ENCODE assay signal across 1 cellular context in the genomic region with DNA sequence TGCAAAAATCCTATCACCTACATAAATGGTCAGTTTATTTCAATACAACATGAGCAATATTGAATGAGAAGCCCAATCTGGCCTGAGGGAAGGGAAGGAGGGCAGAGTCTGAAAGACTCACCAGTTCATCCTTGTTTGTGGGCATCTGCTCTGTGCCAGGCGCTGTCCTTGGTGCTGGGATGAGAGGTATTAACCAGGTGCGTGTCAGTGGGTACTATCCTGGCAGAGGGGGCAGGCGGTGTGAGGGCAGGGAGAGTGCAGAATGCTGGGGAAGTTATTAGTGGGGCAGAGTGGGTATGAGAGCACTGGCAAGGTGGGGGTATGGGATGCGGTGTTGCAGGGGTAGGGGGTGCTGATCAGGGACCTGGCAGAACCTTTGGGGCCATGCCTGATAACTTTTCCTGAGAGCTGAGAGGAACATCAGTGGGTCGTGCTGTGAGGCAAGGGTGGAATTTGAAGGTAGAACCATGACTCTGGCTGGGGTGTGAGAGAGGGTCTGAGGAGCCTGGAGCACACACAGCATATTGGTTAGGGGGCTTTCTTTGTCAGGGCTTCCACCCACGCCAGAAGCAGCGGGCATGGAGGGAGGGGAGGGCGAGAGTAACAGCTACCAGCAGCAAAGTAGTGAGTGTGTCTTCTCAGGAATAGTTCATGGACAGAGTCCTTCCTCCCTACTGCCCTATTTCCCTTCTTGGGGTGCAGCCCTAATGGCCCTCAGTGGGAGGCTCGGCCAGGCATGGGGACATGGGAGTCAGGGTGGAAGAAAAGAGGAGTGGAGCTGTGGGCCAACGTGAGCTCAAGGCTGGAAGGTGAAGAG.
A peak's percentile ranks its signal among the peaks of the same experiment; 100 is the strongest.
TF ChIP-seq lines count a peak whose summit lies in the region.

No MANE protein-coding gene starts in this region.

TF ChIP-seq in GM12878, 131 proteins besides CTCF, POLR2A, EP300 and RAD21:
- TF ChIP-seq, protein P1, sequence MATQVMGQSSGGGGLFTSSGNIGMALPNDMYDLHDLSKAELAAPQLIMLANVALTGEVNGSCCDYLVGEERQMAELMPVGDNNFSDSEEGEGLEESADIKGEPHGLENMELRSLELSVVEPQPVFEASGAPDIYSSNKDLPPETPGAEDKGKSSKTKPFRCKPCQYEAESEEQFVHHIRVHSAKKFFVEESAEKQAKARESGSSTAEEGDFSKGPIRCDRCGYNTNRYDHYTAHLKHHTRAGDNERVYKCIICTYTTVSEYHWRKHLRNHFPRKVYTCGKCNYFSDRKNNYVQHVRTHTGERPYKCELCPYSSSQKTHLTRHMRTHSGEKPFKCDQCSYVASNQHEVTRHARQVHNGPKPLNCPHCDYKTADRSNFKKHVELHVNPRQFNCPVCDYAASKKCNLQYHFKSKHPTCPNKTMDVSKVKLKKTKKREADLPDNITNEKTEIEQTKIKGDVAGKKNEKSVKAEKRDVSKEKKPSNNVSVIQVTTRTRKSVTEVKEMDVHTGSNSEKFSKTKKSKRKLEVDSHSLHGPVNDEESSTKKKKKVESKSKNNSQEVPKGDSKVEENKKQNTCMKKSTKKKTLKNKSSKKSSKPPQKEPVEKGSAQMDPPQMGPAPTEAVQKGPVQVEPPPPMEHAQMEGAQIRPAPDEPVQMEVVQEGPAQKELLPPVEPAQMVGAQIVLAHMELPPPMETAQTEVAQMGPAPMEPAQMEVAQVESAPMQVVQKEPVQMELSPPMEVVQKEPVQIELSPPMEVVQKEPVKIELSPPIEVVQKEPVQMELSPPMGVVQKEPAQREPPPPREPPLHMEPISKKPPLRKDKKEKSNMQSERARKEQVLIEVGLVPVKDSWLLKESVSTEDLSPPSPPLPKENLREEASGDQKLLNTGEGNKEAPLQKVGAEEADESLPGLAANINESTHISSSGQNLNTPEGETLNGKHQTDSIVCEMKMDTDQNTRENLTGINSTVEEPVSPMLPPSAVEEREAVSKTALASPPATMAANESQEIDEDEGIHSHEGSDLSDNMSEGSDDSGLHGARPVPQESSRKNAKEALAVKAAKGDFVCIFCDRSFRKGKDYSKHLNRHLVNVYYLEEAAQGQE (IDR thresholded peaks at IDR 0.05; ENCODE audit: low read depth, low read length) = peak; percentile 86
- TF ChIP-seq POLR2AphosphoS2 (IDR thresholded peaks at IDR 0.05; ENCODE audit: low read depth, low read length) (no peak), IKZF2 (IDR thresholded peaks at IDR 0.05) (no peak), NFXL1 (IDR thresholded peaks at IDR 0.05; ENCODE audit: borderline replicate concordance) (no peak), EZH2 (IDR thresholded peaks at IDR 0.05; ENCODE audit: borderline replicate concordance, control insufficient read depth, low read depth, low read length) (no peak), HDAC2 (IDR thresholded peaks at IDR 0.05) (no peak), FOXK2 (IDR thresholded peaks at IDR 0.05) (no peak)
TF ChIP-seq in GM12878: peak in this region for 1.
